In genomic region chr3:76044601-76045600, GRCh38 we compare ENCODE assay signal across 1 cellular context.
TF ChIP-seq lines count a peak whose summit lies in the region.

No MANE protein-coding gene starts in this region.

TF ChIP-seq in K562, 482 proteins besides CTCF, POLR2A, EP300 and RAD21 (continued from another document):
- TF ChIP-seq SFPQ (IDR thresholded peaks at IDR 0.05; ENCODE audit: low read depth, low read length) (no peak), SP2 (IDR thresholded peaks at IDR 0.05; ENCODE audit: extremely low read depth, low read depth, low read length, poor library complexity, severe bottlenecking) (no peak), ZBED1 (IDR thresholded peaks at IDR 0.05) (no peak), ZNF174 (CRISPR knock-in tag; IDR thresholded peaks at IDR 0.05) (no peak), CREBBP (IDR thresholded peaks at IDR 0.05; ENCODE audit: low read depth, low read length) (no peak), DNMT1 (IDR thresholded peaks at IDR 0.05) (no peak), RERE (CRISPR knock-in tag; IDR thresholded peaks at IDR 0.05; ENCODE audit: borderline replicate concordance) (no peak), HES1 (IDR thresholded peaks at IDR 0.05; ENCODE audit: low read depth) (no peak)
